In genomic region chr13:80585531-80585930, GRCh38 we compare ENCODE assay signal across 32 cellular contexts.
"Had no signal": no experiment of that assay in that cellular context is flagged by ENCODE, and none has a peak within 500 bp of the region (broad histone marks: within the 10 kb centered on the region; RNA-seq: fewer than 3 reads in every experiment).

No MANE protein-coding gene starts in this region.

- FAIRE-seq: frontal cortex had no signal

- H3K27me3 Mint-ChIP-seq: activated CD4-positive, alpha-beta memory T cell treated with anti-CD3 and anti-CD28 coated beads for 36 hours; activated CD4-positive, alpha-beta T cell treated with anti-CD3 and anti-CD28 coated beads for 36 hours; activated CD4-positive, alpha-beta T cell treated with anti-CD3 and anti-CD28 coated beads, Interleukin-2, amount 10 ng/mL, durations not matched to agents 24 days and 14 days; activated naive CD4-positive, alpha-beta T cell treated with anti-CD3 and anti-CD28 coated beads, Interleukin-2, amount 10 ng/mL, durations not matched to agents 7 days and 5 days; activated naive CD8-positive, alpha-beta T cell treated with anti-CD3 and anti-CD28 coated beads, Interleukin-2, amount 10 ng/mL, durations not matched to agents 7 days and 5 days; activated T-cell treated with anti-CD3 and anti-CD28 coated beads, Interleukin-2, amount 50 U/mL, for 24 hours; brain; dendritic cell treated with granulocyte-macrophage colony-stimulating factor and Interleukin-4, amounts not matched to agents 40 ng/mL and 50 ng/mL, for 4 days; T-helper 17 cell had no signal

- H3K4me3 ChIP-seq: ascending aorta, breast epithelium, cardiac muscle cell, coronary artery, dorsolateral prefrontal cortex had no signal

- H3K27ac ChIP-seq: ascending aorta, breast epithelium, cardiac muscle cell, coronary artery, WERI-Rb-1 had no signal

- ATAC-seq: activated CD4-positive, alpha-beta T cell treated with anti-CD3 and anti-CD28 coated beads for 36 hours; activated naive CD4-positive, alpha-beta T cell treated with anti-CD3 and anti-CD28 coated beads, Interleukin-2, amount 50 U/mL, for 72 hours; activated T-cell treated with anti-CD3 and anti-CD28 coated beads, Interleukin-2, amount 50 U/mL, for 72 hours; esophagus mucosa; T-helper 17 cell had no signal

- H3K4me1 Mint-ChIP-seq: activated CD4-positive, alpha-beta T cell treated with anti-CD3 and anti-CD28 coated beads for 36 hours; activated CD4-positive, alpha-beta T cell treated with anti-CD3 and anti-CD28 coated beads, Interleukin-2, amount 10 ng/mL, durations not matched to agents 24 days and 14 days; activated naive CD4-positive, alpha-beta T cell treated with anti-CD3 and anti-CD28 coated beads, Interleukin-2, amount 10 ng/mL, durations not matched to agents 7 days and 5 days; activated naive CD8-positive, alpha-beta T cell treated with anti-CD3 and anti-CD28 coated beads, Interleukin-2, amount 10 ng/mL, durations not matched to agents 7 days and 5 days; endodermal cell; T-helper 17 cell had no signal

- H3K9me3 Mint-ChIP-seq: activated CD4-positive, alpha-beta memory T cell treated with anti-CD3 and anti-CD28 coated beads for 36 hours; activated naive CD4-positive, alpha-beta T cell treated with anti-CD3 and anti-CD28 coated beads, Interleukin-2, amount 10 ng/mL, durations not matched to agents 7 days and 5 days; activated naive CD8-positive, alpha-beta T cell treated with anti-CD3 and anti-CD28 coated beads, Interleukin-2, amount 10 ng/mL, durations not matched to agents 7 days and 5 days had no signal

- H3K36me3 ChIP-seq: ascending aorta, breast epithelium, cardiac muscle cell, WERI-Rb-1 had no signal

- H3K4me1 ChIP-seq: ascending aorta, breast epithelium had no signal

- H3K36me3 Mint-ChIP-seq: activated CD4-positive, alpha-beta memory T cell treated with anti-CD3 and anti-CD28 coated beads for 36 hours; activated naive CD4-positive, alpha-beta T cell treated with anti-CD3 and anti-CD28 coated beads, Interleukin-2, amount 10 ng/mL, durations not matched to agents 7 days and 5 days; activated naive CD4-positive, alpha-beta T cell treated with anti-CD3 and anti-CD28 coated beads, Interleukin-2, amount 50 U/mL, for 72 hours; activated naive CD8-positive, alpha-beta T cell treated with anti-CD3 and anti-CD28 coated beads, Interleukin-2, amount 10 ng/mL, durations not matched to agents 7 days and 5 days; brain had no signal

- H3K27ac Mint-ChIP-seq: activated CD4-positive, alpha-beta memory T cell treated with anti-CD3 and anti-CD28 coated beads for 36 hours; activated CD4-positive, alpha-beta T cell treated with anti-CD3 and anti-CD28 coated beads for 36 hours; activated CD4-positive, alpha-beta T cell treated with anti-CD3 and anti-CD28 coated beads, Interleukin-2, amount 10 ng/mL, durations not matched to agents 24 days and 14 days; activated naive CD4-positive, alpha-beta T cell treated with anti-CD3 and anti-CD28 coated beads, Interleukin-2, amount 10 ng/mL, durations not matched to agents 7 days and 5 days; activated naive CD4-positive, alpha-beta T cell treated with anti-CD3 and anti-CD28 coated beads, Interleukin-2, amount 50 U/mL, for 72 hours; activated naive CD8-positive, alpha-beta T cell treated with anti-CD3 and anti-CD28 coated beads, Interleukin-2, amount 10 ng/mL, durations not matched to agents 7 days and 5 days; activated T-cell treated with anti-CD3 and anti-CD28 coated beads, Interleukin-2, amount 50 U/mL, for 24 hours; activated T-cell treated with anti-CD3 and anti-CD28 coated beads, Interleukin-2, amount 50 U/mL, for 72 hours; brain; dendritic cell treated with granulocyte-macrophage colony-stimulating factor and Interleukin-4, amounts not matched to agents 40 ng/mL and 50 ng/mL, for 4 days; endodermal cell; T-helper 17 cell; T-helper 2 cell treated with Interferon-gamma antibody and Interleukin-4, amounts not matched to agents 5 μg/mL and 100 μg/mL, for 36 hours had no signal

- H3K27me3 ChIP-seq: ascending aorta, breast epithelium, cardiac muscle cell, dorsolateral prefrontal cortex had no signal

- H3K4me3 Mint-ChIP-seq: activated CD4-positive, alpha-beta memory T cell treated with anti-CD3 and anti-CD28 coated beads for 36 hours; activated CD4-positive, alpha-beta T cell treated with anti-CD3 and anti-CD28 coated beads for 36 hours; activated CD4-positive, alpha-beta T cell treated with anti-CD3 and anti-CD28 coated beads, Interleukin-2, amount 10 ng/mL, durations not matched to agents 24 days and 14 days; activated naive CD4-positive, alpha-beta T cell treated with anti-CD3 and anti-CD28 coated beads, Interleukin-2, amount 10 ng/mL, durations not matched to agents 7 days and 5 days; activated naive CD8-positive, alpha-beta T cell treated with anti-CD3 and anti-CD28 coated beads, Interleukin-2, amount 10 ng/mL, durations not matched to agents 7 days and 5 days; activated T-cell treated with anti-CD3 and anti-CD28 coated beads, Interleukin-2, amount 50 U/mL, for 24 hours; activated T-cell treated with anti-CD3 and anti-CD28 coated beads, Interleukin-2, amount 50 U/mL, for 72 hours; brain; dendritic cell treated with granulocyte-macrophage colony-stimulating factor and Interleukin-4, amounts not matched to agents 40 ng/mL and 50 ng/mL, for 4 days; endodermal cell; T-helper 17 cell; T-helper 2 cell treated with Interferon-gamma antibody and Interleukin-4, amounts not matched to agents 5 μg/mL and 100 μg/mL, for 36 hours had no signal

- DNase-seq: activated CD4-positive, alpha-beta memory T cell treated with anti-CD3 and anti-CD28 coated beads for 36 hours; activated CD4-positive, alpha-beta T cell treated with anti-CD3 and anti-CD28 coated beads for 36 hours; activated CD4-positive, alpha-beta T cell treated with anti-CD3 and anti-CD28 coated beads, Interleukin-2, amount 10 ng/mL, durations not matched to agents 24 days and 14 days; activated CD4-positive, CD25-positive, alpha-beta regulatory T cell; activated CD4-positive, CD25-positive, alpha-beta regulatory T cell treated with anti-CD3 and anti-CD28 coated beads, Interleukin-2, amount 50 U/mL, for 72 hours; activated CD8-positive, alpha-beta memory T cell treated with anti-CD3 and anti-CD28 coated beads, Interleukin-2, amount 50 U/mL, for 48 hours; activated gamma-delta T cell; activated naive CD4-positive, alpha-beta T cell; activated naive CD4-positive, alpha-beta T cell treated with anti-CD3 and anti-CD28 coated beads, Interleukin-2, amount 10 ng/mL, durations not matched to agents 7 days and 5 days; activated naive CD8-positive, alpha-beta T cell treated with anti-CD3 and anti-CD28 coated beads, Interleukin-2, amount 10 ng/mL, durations not matched to agents 7 days and 5 days; activated T-cell treated with anti-CD3 and anti-CD28 coated beads for 4 hours; activated T-cell treated with anti-CD3 and anti-CD28 coated beads, Interleukin-2, amount 50 U/mL, for 24 hours; activated T-cell treated with anti-CD3 and anti-CD28 coated beads, Interleukin-2, amount 50 U/mL, for 72 hours; central memory CD4-positive, alpha-beta T cell; dorsolateral prefrontal cortex; effector memory CD4-positive, alpha-beta T cell; endodermal cell; foreskin fibroblast; head of caudate nucleus; T-helper 17 cell; T1000; WERI-Rb-1 had no signal
